ENCODE assay signal across 1 cellular context in genomic region chr18:46740046-46740445, GRCh38.
TF ChIP-seq lines count a peak whose summit lies in the region.

No MANE protein-coding gene starts in this region.

TF ChIP-seq in HepG2, 621 proteins besides CTCF, POLR2A, EP300 and RAD21:
- no peak for TF ChIP-seq ZFP36L1 (CRISPR knock-in tag; IDR thresholded peaks at IDR 0.05)
- TF ChIP-seq, protein P1, sequence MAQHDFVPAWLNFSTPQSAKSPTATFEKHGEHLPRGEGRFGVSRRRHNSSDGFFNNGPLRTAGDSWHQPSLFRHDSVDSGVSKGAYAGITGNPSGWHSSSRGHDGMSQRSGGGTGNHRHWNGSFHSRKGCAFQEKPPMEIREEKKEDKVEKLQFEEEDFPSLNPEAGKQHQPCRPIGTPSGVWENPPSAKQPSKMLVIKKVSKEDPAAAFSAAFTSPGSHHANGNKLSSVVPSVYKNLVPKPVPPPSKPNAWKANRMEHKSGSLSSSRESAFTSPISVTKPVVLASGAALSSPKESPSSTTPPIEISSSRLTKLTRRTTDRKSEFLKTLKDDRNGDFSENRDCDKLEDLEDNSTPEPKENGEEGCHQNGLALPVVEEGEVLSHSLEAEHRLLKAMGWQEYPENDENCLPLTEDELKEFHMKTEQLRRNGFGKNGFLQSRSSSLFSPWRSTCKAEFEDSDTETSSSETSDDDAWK (CRISPR knock-in tag; IDR thresholded peaks at IDR 0.05) = no peak
- 0 out of 2 replicates have a peak, but pooled peaks have one; percentile 19 for TF ChIP-seq MAFF (IDR thresholded peaks at IDR 0.05; ENCODE audit: low read depth, low read length)
- peak in 1 of 2 experiments; percentile 44; a peak in 1 of 4 replicates for TF ChIP-seq MAFK (conservative IDR thresholded peaks at IDR 0.05 in 1 of 2, IDR thresholded peaks at IDR 0.05 in 1 of 2; ENCODE audit: low read length in 2 of 2)
TF ChIP-seq in HepG2: peak in this region for 2.
